1 cellular context compared by ENCODE assay signal in the genomic region with DNA sequence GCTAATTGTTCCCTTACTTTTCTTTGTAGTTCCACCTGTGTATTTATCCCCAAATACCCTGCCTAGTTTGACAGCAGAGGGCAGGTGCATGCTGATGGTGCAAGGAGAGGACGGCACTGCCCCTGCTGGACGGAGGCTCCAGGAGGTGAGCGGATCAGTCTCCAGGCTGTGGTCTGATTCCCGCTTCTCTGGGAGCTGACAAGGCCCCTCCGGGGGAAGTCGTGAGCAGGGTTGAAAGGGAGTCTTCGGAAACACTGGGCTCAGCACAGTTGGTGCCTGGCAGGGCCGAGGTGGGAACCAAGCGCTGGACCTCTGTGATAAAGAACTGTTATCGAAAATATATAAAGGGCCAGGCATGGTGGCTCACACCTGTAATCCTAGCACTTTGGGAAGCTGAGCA.
TF ChIP-seq lines count a peak whose summit lies in the region.

No MANE protein-coding gene starts in this region.

TF ChIP-seq in K562, 482 proteins besides CTCF, POLR2A, EP300 and RAD21 (continued from another document):
- no peak for TF ChIP-seq RREB1 (CRISPR knock-in tag; IDR thresholded peaks at IDR 0.05)
- no peak for TF ChIP-seq PRMT5 (CRISPR knock-in tag; IDR thresholded peaks at IDR 0.05)
- TF ChIP-seq MCM7 (IDR thresholded peaks at IDR 0.05): no peak
- no peak for TF ChIP-seq SMAD3 (CRISPR knock-in tag; conservative IDR thresholded peaks at IDR 0.05)
- no peak for TF ChIP-seq CBX2 (IDR thresholded peaks at IDR 0.05; ENCODE audit: insufficient read depth, low read length, poor library complexity, severe bottlenecking)
- TF ChIP-seq RFX7 (CRISPR knock-in tag; IDR thresholded peaks at IDR 0.05): no peak
TF ChIP-seq in K562: peak in this region for 0.
